ENCODE assay signal across 1 cellular context in genomic region chr12:68067762-68068376, GRCh38.
TF ChIP-seq lines count a peak whose summit lies in the region.

No MANE protein-coding gene starts in this region.

TF ChIP-seq in HEK293, 187 proteins besides CTCF, POLR2A, EP300 and RAD21 (continued from another document):
- TF ChIP-seq ZBTB49 (tag by site-specific recombination; IDR thresholded peaks at IDR 0.05; ENCODE audit: low read depth) (no peak), ZNF654 (tag by site-specific recombination; IDR thresholded peaks at IDR 0.05; ENCODE audit: low read depth) (peak; percentile 28), ELK4 (IDR thresholded peaks at IDR 0.05; ENCODE audit: borderline replicate concordance, low read depth, low read length) (no peak), MZF1 (tag by site-specific recombination; IDR thresholded peaks at IDR 0.05; ENCODE audit: borderline replicate concordance) (no peak), ZNF777 (tag by site-specific recombination; IDR thresholded peaks at IDR 0.05; ENCODE audit: borderline replicate concordance) (no peak), ZNF184 (tag by site-specific recombination; IDR thresholded peaks at IDR 0.05) (no peak), TSHZ1 (tag by site-specific recombination; IDR thresholded peaks at IDR 0.05; ENCODE audit: borderline replicate concordance) (no peak), ZNF214 (tag by site-specific recombination; IDR thresholded peaks at IDR 0.05; ENCODE audit: borderline replicate concordance) (no peak), SETDB1 (IDR thresholded peaks at IDR 0.05; ENCODE audit: insufficient read length, low read length) (peak; percentile 33), ZNF529 (tag by site-specific recombination; IDR thresholded peaks at IDR 0.05; ENCODE audit: insufficient replicate concordance) (no peak)
